ENCODE assay signal across 18 cellular contexts in genomic region chr21:33033094-33033951, GRCh38. TPM values are rescaled to one million over a fixed set of nuclear protein-coding genes. Genes with fewer than 3 reads are reported as not detected.
"Had no signal": no experiment of that assay in that cellular context is flagged by ENCODE, and none has a peak within 500 bp of the region (broad histone marks: within the 10 kb centered on the region; RNA-seq: fewer than 3 reads in every experiment).

No MANE protein-coding gene starts in this region.

- DNase-seq: activated CD4-positive, alpha-beta memory T cell treated with anti-CD3 and anti-CD28 coated beads for 36 hours; activated effector memory CD4-positive, alpha-beta T cell treated with anti-CD3 and anti-CD28 coated beads, Interleukin-2, amount 50 U/mL, for 16 hours; activated T-cell treated with anti-CD3 and anti-CD28 coated beads, Interleukin-2, amount 50 U/mL, for 4 hours; amniotic stem cell; brain microvascular endothelial cell; cerebellar nuclear complex; esophagus squamous epithelium; foreskin keratinocyte; head of caudate nucleus; kidney glomerular epithelial cell; lower lobe of right lung; naive thymus-derived CD4-positive, alpha-beta T cell; nucleus accumbens; stimulated activated CD4-positive, alpha-beta T cell treated with anti-CD3 and anti-CD28 coated beads, Interleukin-12 subunit alpha, Interleukin-12 subunit beta, amount 100 ng/mL, for 4 hours; stimulated activated naive CD4-positive, alpha-beta T cell had no signal

- ATAC-seq: activated naive CD4-positive, alpha-beta T cell treated with anti-CD3 and anti-CD28 coated beads, Interleukin-2, amount 50 U/mL, for 72 hours; activated T-cell treated with anti-CD3 and anti-CD28 coated beads, Interleukin-2, amount 50 U/mL, for 4 hours; foreskin keratinocyte; naive thymus-derived CD4-positive, alpha-beta T cell had no signal

- H3K4me1 ChIP-seq: foreskin keratinocyte, prostate gland had no signal

- H3K4me3 ChIP-seq: esophagus squamous epithelium, lower lobe of right lung, prostate gland had no signal

- H3K9me3 ChIP-seq: esophagus squamous epithelium, lower lobe of right lung, prostate gland had no signal

- H3K27ac ChIP-seq: brain microvascular endothelial cell, esophagus squamous epithelium, foreskin keratinocyte, lower lobe of right lung, prostate gland had no signal

- H3K36me3 ChIP-seq: brain microvascular endothelial cell, esophagus squamous epithelium, lower lobe of right lung, prostate gland had no signal

RNA-seq across cellular contexts. Expression of gene OLIG2, which starts 7.6 kb away (rescaled TPM):
- total RNA-seq: activated CD4-positive, alpha-beta memory T cell treated with anti-CD3 and anti-CD28 coated beads for 36 hours; activated naive CD4-positive, alpha-beta T cell treated with anti-CD3 and anti-CD28 coated beads, Interleukin-2, amount 50 U/mL, for 72 hours; activated T-cell treated with anti-CD3 and anti-CD28 coated beads, Interleukin-2, amount 50 U/mL, for 4 hours; esophagus squamous epithelium; foreskin keratinocyte; lower lobe of right lung; naive thymus-derived CD4-positive, alpha-beta T cell; prostate gland; T-helper 2 cell treated with Interferon-gamma antibody and Interleukin-4, amounts not matched to agents 100 ng/mL and 5 ng/mL, for 36 hours had no signal
- polyA plus RNA-seq: foreskin keratinocyte; naive thymus-derived CD4-positive, alpha-beta T cell had no signal

RNA-seq across cellular contexts. Expression of gene OLIG1, which starts 36.6 kb away (rescaled TPM):
- total RNA-seq: activated CD4-positive, alpha-beta memory T cell treated with anti-CD3 and anti-CD28 coated beads for 36 hours; activated T-cell treated with anti-CD3 and anti-CD28 coated beads, Interleukin-2, amount 50 U/mL, for 4 hours; esophagus squamous epithelium; foreskin keratinocyte; T-helper 2 cell treated with Interferon-gamma antibody and Interleukin-4, amounts not matched to agents 100 ng/mL and 5 ng/mL, for 36 hours had no signal
- polyA plus RNA-seq: foreskin keratinocyte; naive thymus-derived CD4-positive, alpha-beta T cell had no signal
